In the genomic region with DNA sequence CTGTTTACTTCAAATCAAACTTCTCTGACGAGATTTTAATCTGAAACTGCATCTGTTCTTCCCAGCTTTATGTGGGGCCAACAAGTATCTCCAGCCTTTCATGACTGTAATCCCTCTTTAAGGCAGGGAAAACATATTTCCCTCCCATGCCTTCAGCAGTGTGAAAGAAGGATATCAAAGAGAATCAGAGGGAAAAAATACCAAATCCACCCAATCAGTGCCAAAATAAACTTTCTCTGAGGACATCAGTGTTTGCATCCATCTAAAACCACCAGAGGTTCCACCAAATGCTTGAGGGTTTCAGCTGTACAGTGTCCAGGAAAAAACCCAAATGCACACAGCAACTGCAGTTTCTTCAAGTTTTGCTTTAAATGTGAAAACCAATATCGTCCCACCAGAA, we compare ENCODE assay signal across 16 cellular contexts. TPM values are rescaled to one million over a fixed set of nuclear protein-coding genes. Genes with fewer than 3 reads are reported as not detected.
A peak's percentile ranks its signal among the peaks of the same experiment; 100 is the strongest.
DNase-seq lines count a peak whose midpoint lies in the region; ATAC-seq and TF ChIP-seq lines count a peak whose summit lies in the region.
"Had no signal": no experiment of that assay in that cellular context is flagged by ENCODE, and none has a peak within 500 bp of the region (broad histone marks: within the 10 kb centered on the region; RNA-seq: fewer than 3 reads in every experiment).

No MANE protein-coding gene starts in this region.

- DNase-seq in GM23248 (peak; percentile 66), adrenal gland (no peak), fibroblast of pulmonary artery (ENCODE audit: low read depth) (peak; percentile 42), stomach (no peak), islet precursor cell (no peak)
- no peak for DNase-seq in CD4-positive, alpha-beta T cell
- no peak for DNase-seq in activated effector memory CD4-positive, alpha-beta T cell treated with Interleukin-2 at 50 U/mL for 16 hours
- DNase-seq: activated effector memory CD4-positive, alpha-beta T cell treated with anti-CD3 and anti-CD28 coated beads, Interleukin-2, amount 50 U/mL, for 16 hours; glutamatergic neuron; NCI-H2029 treated with DMSO at 0.1 percent for 48 hours; nucleus accumbens; T-helper 1 cell had no signal

- H3K27me3 ChIP-seq in GM23248 (replicated peaks; ENCODE audit: insufficient read depth): no peaks in the 10 kb centered on the region
- no peaks in the 10 kb centered on the region for H3K27me3 ChIP-seq in adrenal gland
- H3K27me3 ChIP-seq in stomach: no peaks in the 10 kb centered on the region
- H3K27me3 ChIP-seq in CD4-positive, alpha-beta T cell (ENCODE audit: control insufficient read depth, insufficient read depth, low read length): no peaks in the 10 kb centered on the region

- H3K9me2 ChIP-seq in GM23248 (ENCODE audit: insufficient read depth): no peaks in the 10 kb centered on the region

- peak overlapping the region; percentile 43 for H3K4me3 ChIP-seq in GM23248
- no peak overlapping the region for H3K4me3 ChIP-seq in adrenal gland
- no peak overlapping the region for H3K4me3 ChIP-seq in fibroblast of pulmonary artery (replicated peaks; ENCODE audit: low read depth, low read length)
- no peak overlapping the region for H3K4me3 ChIP-seq in stomach
- H3K4me3 ChIP-seq: lung had no signal

- no peak overlapping the region for H3K27ac Mint-ChIP-seq in CD4-positive, alpha-beta T cell
- H3K27ac Mint-ChIP-seq: stimulated activated memory B cell treated with anti-CD40 and anti-IgM and Interleukin-4, amounts not matched to agents 10 μg/mL and 1 μg/mL and 100 μg/mL, for 72 hours had no signal

- ATAC-seq in CD4-positive, alpha-beta T cell (ENCODE audit: poor library complexity): no peak
- no peak for ATAC-seq in GM18868 (IDR thresholded peaks at IDR 0.05; ENCODE audit: unreplicated experiment)
- ATAC-seq: stimulated activated memory B cell treated with anti-CD40 and anti-IgM and Interleukin-4, amounts not matched to agents 10 μg/mL and 1 μg/mL and 100 μg/mL, for 72 hours had no signal

- POLR2A ChIA-PET in CD4-positive, alpha-beta T cell (lab: Charles Lee): no interaction called here

- H3K4me1 ChIP-seq in GM23248 (ENCODE audit: insufficient read depth) (peaks cover 51% of the 10 kb centered on the region), adrenal gland (replicated peaks in 1 of 2) (peaks cover 21 to 32% of the 10 kb centered on the region in 2 donors), stomach (peaks cover 15 to 32% (median 21%) of the 10 kb centered on the region in 4 donors)

- H3K4me3 Mint-ChIP-seq in CD4-positive, alpha-beta T cell: no peak overlapping the region
- H3K4me3 Mint-ChIP-seq: stimulated activated memory B cell treated with anti-CD40 and anti-IgM and Interleukin-4, amounts not matched to agents 10 μg/mL and 1 μg/mL and 100 μg/mL, for 72 hours had no signal

- H3K79me2 ChIP-seq in GM23248 (ENCODE audit: insufficient read depth): no peaks in the 10 kb centered on the region

- intact Hi-C loops in adrenal gland (cut with DNase I): no loop called here
- intact Hi-C loops in stomach (cut with DNase I; ENCODE audit: low total_unique reads): no loop called here
- intact Hi-C loops in CD4-positive, alpha-beta T cell (cut with DNase I, micrococcal nuclease): no loop called here

- peak overlapping the region; percentile 78 for H3K9ac ChIP-seq in GM23248

- no peak overlapping the region for H2AFZ ChIP-seq in GM23248

- TF ChIP-seq CTCF in adrenal gland (IDR thresholded peaks at IDR 0.05) (no peak), fibroblast of pulmonary artery (IDR thresholded peaks at IDR 0.05; ENCODE audit: low read length, missing control alignments) (no peak), stomach (IDR thresholded peaks at IDR 0.05) (no peak)
- TF ChIP-seq CTCF in CD4-positive, alpha-beta T cell (IDR thresholded peaks at IDR 0.05): no peak

- peak overlapping the region; percentile 97 for H3K27ac ChIP-seq in GM23248
- peak overlapping the region in 4 of 5 donors; percentile 21 to 76 (median 52) for H3K27ac ChIP-seq in adrenal gland
- H3K27ac ChIP-seq in stomach: peak overlapping the region; percentile 20 to 62 (median 32)
- H3K27ac ChIP-seq in CD4-positive, alpha-beta T cell (ENCODE audit: low read depth, low read length): no peak overlapping the region

- H3K9me3 Mint-ChIP-seq in CD4-positive, alpha-beta T cell: no peaks in the 10 kb centered on the region
- H3K9me3 Mint-ChIP-seq: stimulated activated memory B cell treated with anti-CD40 and anti-IgM and Interleukin-4, amounts not matched to agents 10 μg/mL and 1 μg/mL and 100 μg/mL, for 72 hours had no signal

- H4K20me1 ChIP-seq in GM23248 (ENCODE audit: insufficient read depth): no peaks in the 10 kb centered on the region

- no peaks in the 10 kb centered on the region for H3K9me3 ChIP-seq in GM23248 (ENCODE audit: low read depth)
- no peaks in the 10 kb centered on the region for H3K9me3 ChIP-seq in adrenal gland (replicated peaks in 1 of 3)
- H3K9me3 ChIP-seq in stomach: no peaks in the 10 kb centered on the region
- no peaks in the 10 kb centered on the region for H3K9me3 ChIP-seq in CD4-positive, alpha-beta T cell (ENCODE audit: control insufficient read depth, low read length)

- TF ChIP-seq POLR2A in adrenal gland (IDR thresholded peaks at IDR 0.05) (no peak), stomach (IDR thresholded peaks at IDR 0.05) (no peak)

- in situ Hi-C loops in GM23248 (cut with MboI): loop anchor here (10.0 kb wide), 1 partner anchor 86 kb away; no protein-coding TSS in a partner anchor

- CTCF ChIA-PET in CD4-positive, alpha-beta T cell (lab: Charles Lee): no interaction called here

- H3K36me3 Mint-ChIP-seq in CD4-positive, alpha-beta T cell (ENCODE audit: low read depth): peaks cover 3% of the 10 kb centered on the region
- H3K36me3 Mint-ChIP-seq: stimulated activated memory B cell treated with anti-CD40 and anti-IgM and Interleukin-4, amounts not matched to agents 10 μg/mL and 1 μg/mL and 100 μg/mL, for 72 hours had no signal

- H3K4me2 ChIP-seq in GM23248 (ENCODE audit: unreplicated experiment): peak overlapping the region; percentile 77

- H3K36me3 ChIP-seq in GM23248 (ENCODE audit: low read depth) (no peaks in the 10 kb centered on the region), adrenal gland (replicated peaks in 1 of 2) (no peaks in the 10 kb centered on the region), stomach (peaks cover 16 to 62% (median 49%) of the 10 kb centered on the region in 4 donors)

- WGBS in GM23248 (ENCODE audit: low coverage in 1 of 2, low lambda C conversion rate in 2 of 2, missing lambda C conversion rate in 2 of 2), 2 experiments: 22 to 28% methylated on average over 2 of the region's 2 CpGs
- WGBS in adrenal gland, 4 donors: 58 to 78% (median 70%) methylated on average over 2 of the region's 2 CpGs
- 50 to 67% (median 55%) methylated on average over 2 of the region's 2 CpGs for WGBS in stomach, 5 donors

- no peaks in the 10 kb centered on the region for H3K27me3 Mint-ChIP-seq in CD4-positive, alpha-beta T cell

- H3K4me1 Mint-ChIP-seq in CD4-positive, alpha-beta T cell (ENCODE audit: low read depth): no peaks in the 10 kb centered on the region
- H3K4me1 Mint-ChIP-seq: stimulated activated memory B cell treated with anti-CD40 and anti-IgM and Interleukin-4, amounts not matched to agents 10 μg/mL and 1 μg/mL and 100 μg/mL, for 72 hours had no signal

- TF ChIP-seq EP300 in stomach (IDR thresholded peaks at IDR 0.05): no peak

- peaks cover 41% of the 10 kb centered on the region for H3F3A ChIP-seq in GM23248 (ENCODE audit: insufficient read depth)

RNA-seq across cellular contexts. Expression of gene CMTM3, which starts 14.5 kb away (rescaled TPM):
- 21.9 and 32.6 TPM in 2 replicates for total RNA-seq in GM23248 (2014; rRNA removed; shearing (Covaris generic))
- 43.9 and 47.0 TPM in 2 replicates for polyA plus RNA-seq in GM23248 (2016; fragmentation: Nextera tagmentation; extraction: Ambion mirVana)
- total RNA-seq in adrenal gland: 10 to 100 TPM; 14.6 to 31.8 (median 24.9) TPM
- polyA plus RNA-seq in adrenal gland: 10 to 100 TPM in 2 of 3 donors, 1 to 10 TPM in 1; 6.4 to 30.0 (median 25.2) TPM
- total RNA-seq in stomach: 10 to 100 TPM in 1 of 5 donors, 1 to 10 TPM in 1, under 1 TPM in 1, not detected in 2; 0.87 to 10.3 (median 6.5) TPM
- 10 to 100 TPM in 2 of 3 donors, 1 to 10 TPM in 1; 6.7 to 12.2 (median 11.9) TPM for polyA plus RNA-seq in stomach
- 10 to 100 TPM; 46.3 to 49.3 TPM for total RNA-seq in CD4-positive, alpha-beta T cell

RNA-seq across cellular contexts. Expression of gene CMTM2, which starts 39.8 kb away (rescaled TPM):
- not detected in 2 replicates for total RNA-seq in GM23248 (2014; rRNA removed; shearing (Covaris generic))
- polyA plus RNA-seq in GM23248 (2016; fragmentation: Nextera tagmentation; extraction: Ambion mirVana) (not detected in 2 replicates), adrenal gland (under 1 TPM in 2 of 3 donors, not detected in 1; 0.17 to 0.80 TPM), stomach (under 1 TPM in 2 of 3 donors, not detected in 1; 0.48 to 0.50 TPM)
- total RNA-seq in adrenal gland (not detected), stomach (not detected)
- total RNA-seq in CD4-positive, alpha-beta T cell: not detected
- total RNA-seq: cerebellum had no signal

RNA-seq across cellular contexts. Expression of gene CMTM1, which starts 52.8 kb away (rescaled TPM):
- 2.1 and 3.1 TPM in 2 replicates for total RNA-seq in GM23248 (2014; rRNA removed; shearing (Covaris generic))
- polyA plus RNA-seq in GM23248 (2016; fragmentation: Nextera tagmentation; extraction: Ambion mirVana) (6.0 and 6.8 TPM in 2 replicates), adrenal gland (1 to 10 TPM in 1 of 3 donors, under 1 TPM in 1, not detected in 1; 0.34 to 1.4 TPM), stomach (under 1 TPM in 1 of 3 donors, not detected in 2; 0.28 TPM)
- total RNA-seq in adrenal gland (1 to 10 TPM in 6 of 8 donors, under 1 TPM in 2; 0.36 to 6.9 (median 2.9) TPM), stomach (not detected)
- total RNA-seq in CD4-positive, alpha-beta T cell: 1 to 10 TPM in 1 of 2 experiments, under 1 TPM in 1; 0.66 to 1.1 TPM

Comparison
In these comparisons a context has a peak if more than half of its experiments do, and no peak if none do; other contexts are left out.
1. DNase-seq: peak in GM23248 (single experiment) and fibroblast of pulmonary artery (single experiment); none in adrenal gland (0 of 7), stomach (single experiment), CD4-positive, alpha-beta T cell (0 of 10), islet precursor cell (single experiment) and activated effector memory CD4-positive, alpha-beta T cell treated with Interleukin-2 at 50 U/mL for 16 hours (single experiment).